8 cellular contexts compared by ENCODE assay signal in the genomic region with DNA sequence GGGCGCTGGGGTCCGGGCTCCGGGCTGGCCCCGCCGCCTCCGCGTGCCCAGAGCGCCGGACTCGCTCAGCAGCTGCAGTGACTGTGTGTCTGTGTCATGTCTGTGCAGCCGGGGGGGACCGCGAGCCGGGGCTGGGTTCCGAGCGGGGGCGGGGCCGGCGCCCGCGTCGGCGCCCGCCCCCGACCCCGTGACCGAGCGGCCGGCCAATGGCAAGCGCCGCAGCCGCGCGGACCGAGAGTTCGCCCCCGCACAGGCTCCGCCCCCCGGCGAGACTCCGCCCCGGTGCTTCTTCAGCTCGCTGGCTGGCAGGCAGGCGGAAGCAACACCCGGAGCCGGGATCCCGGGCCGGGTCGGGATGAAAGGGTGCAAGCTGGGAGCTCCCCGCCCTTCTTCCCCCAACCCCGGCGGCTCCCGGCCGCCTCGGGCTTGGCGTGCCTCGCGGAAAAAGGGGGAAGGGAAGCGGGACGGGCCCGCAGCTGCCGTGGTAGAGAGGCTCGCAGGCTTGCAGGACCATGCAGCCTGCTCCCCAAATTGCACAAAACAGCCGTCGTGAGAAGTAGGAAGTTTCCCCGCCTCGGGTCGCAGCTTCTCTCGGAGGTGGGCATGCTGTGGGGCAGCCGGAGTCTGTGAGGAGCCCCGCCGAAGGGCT. TPM values are rescaled to one million over a fixed set of nuclear protein-coding genes. Genes with fewer than 3 reads are reported as not detected.
A peak's percentile ranks its signal among the peaks of the same experiment; 100 is the strongest.
DNase-seq lines count a peak whose midpoint lies in the region; ATAC-seq and TF ChIP-seq lines count a peak whose summit lies in the region.

No MANE protein-coding gene starts in this region.

- intact Hi-C loops in CD4-positive, alpha-beta T cell (cut with DNase I, micrococcal nuclease) = loop anchor here in 1 of 2 experiments (5.0 kb wide), 1 partner anchor 191 kb away; no protein-coding TSS in a partner anchor

- H3K9me3 Mint-ChIP-seq in CD4-positive, alpha-beta T cell = peaks cover 2% of the 10 kb centered on the region
- no peaks in the 10 kb centered on the region for H3K9me3 Mint-ChIP-seq in activated T-cell treated with anti-CD3 and anti-CD28 coated beads, Interleukin-2, amount 50 U/mL, for 4 hours

- H4K20me1 ChIP-seq in OCI-LY3 (ENCODE audit: insufficient read depth, low read length) = peaks cover 32% of the 10 kb centered on the region

- no peaks in the 10 kb centered on the region for H3K9me3 ChIP-seq in CD4-positive, alpha-beta T cell (ENCODE audit: control insufficient read depth, low read length)
- H3K9me3 ChIP-seq in OCI-LY3 (ENCODE audit: insufficient read depth, low read length) (no peaks in the 10 kb centered on the region), esophagus (ENCODE audit: control insufficient read depth in 2 of 2, insufficient read depth in 1 of 2, low read depth in 1 of 2, low read length in 1 of 2) (no peaks in the 10 kb centered on the region), mucosa of rectum (ENCODE audit: control insufficient read depth in 2 of 2, low read length in 2 of 2) (no peaks in the 10 kb centered on the region)

- H3K4me1 Mint-ChIP-seq in CD4-positive, alpha-beta T cell (ENCODE audit: low read depth) = peaks cover 24% of the 10 kb centered on the region
- H3K4me1 Mint-ChIP-seq in activated T-cell treated with anti-CD3 and anti-CD28 coated beads, Interleukin-2, amount 50 U/mL, for 4 hours (ENCODE audit: low read depth) = peaks cover 19% of the 10 kb centered on the region

- H3K27me3 ChIP-seq in CD4-positive, alpha-beta T cell (ENCODE audit: control insufficient read depth, insufficient read depth, low read length) = peaks cover 45% of the 10 kb centered on the region
- H3K27me3 ChIP-seq in OCI-LY3 (ENCODE audit: low read depth, low read length) = peaks cover 36% of the 10 kb centered on the region
- H3K27me3 ChIP-seq in esophagus (ENCODE audit: control insufficient read depth in 1 of 2, insufficient read depth in 2 of 2, low read length in 2 of 2) = no peaks in the 10 kb centered on the region
- no peaks in the 10 kb centered on the region for H3K27me3 ChIP-seq in mucosa of rectum (ENCODE audit: control insufficient read depth in 2 of 2, insufficient read depth in 2 of 2, low read length in 2 of 2)

- H3K4me3 ChIP-seq in OCI-LY3 (ENCODE audit: low read length) (peak overlapping the region; percentile 94), esophagus (ENCODE audit: low read depth in 1 of 2, low read length in 2 of 2) (peak overlapping the region; percentile 59), mucosa of rectum (ENCODE audit: low read length in 2 of 2) (peak overlapping the region; percentile 83 to 86)

- peak overlapping the region; percentile 99 for H3K4me2 ChIP-seq in OCI-LY3 (ENCODE audit: low read length)

- no peaks in the 10 kb centered on the region for H3K36me3 Mint-ChIP-seq in CD4-positive, alpha-beta T cell (ENCODE audit: low read depth)
- no peaks in the 10 kb centered on the region for H3K36me3 Mint-ChIP-seq in activated T-cell treated with anti-CD3 and anti-CD28 coated beads, Interleukin-2, amount 50 U/mL, for 4 hours (ENCODE audit: insufficient read depth)

- H3K9ac ChIP-seq in OCI-LY3 (ENCODE audit: low read length) = peak overlapping the region; percentile 73
- peak overlapping the region; percentile 61 to 73 for H3K9ac ChIP-seq in mucosa of rectum (ENCODE audit: low read depth in 1 of 2, low read length in 2 of 2)

- H3K4me3 Mint-ChIP-seq in CD4-positive, alpha-beta T cell = peak overlapping the region; percentile 83
- peak overlapping the region; percentile 77 for H3K4me3 Mint-ChIP-seq in activated T-cell treated with anti-CD3 and anti-CD28 coated beads, Interleukin-2, amount 50 U/mL, for 4 hours

- DNase-seq in CD4-positive, alpha-beta T cell = peak; percentile 65 to 89 (median 74)
- peak; percentile 10 for DNase-seq in HS-5 (ENCODE audit: low read depth)
- peak; percentile 79 for DNase-seq in activated T-cell treated with anti-CD3 and anti-CD28 coated beads, Interleukin-2, amount 50 U/mL, for 4 hours
- DNase-seq in stimulated activated CD8-positive, alpha-beta memory T cell treated with anti-CD3 and anti-CD28 coated beads, Interleukin-4, amount 100 ng/mL, for 1 hour (ENCODE audit: low read depth in 2 of 2, low spot score in 1 of 2) = peak; percentile 28 to 76

- CTCF ChIA-PET in CD4-positive, alpha-beta T cell (lab: Charles Lee) = no interaction called here

- 1% methylated on average over 56 to 72 of the region's 72 CpGs for WGBS in esophagus, 2 donors

- POLR2A ChIA-PET in CD4-positive, alpha-beta T cell (lab: Charles Lee) = no interaction called here

- H3K27ac ChIP-seq in CD4-positive, alpha-beta T cell (ENCODE audit: low read depth, low read length) = no peak overlapping the region
- H3K27ac ChIP-seq in OCI-LY3 (ENCODE audit: low read length) (0 out of 2 replicates have a peak overlapping the region, but pooled peaks have one; percentile 7), esophagus (ENCODE audit: low read depth in 2 of 2, low read length in 1 of 2) (peak overlapping the region; percentile 72 to 82), mucosa of rectum (ENCODE audit: low read depth in 2 of 2, low read length in 2 of 2) (peak overlapping the region; percentile 69 to 72)

- H3K27me3 Mint-ChIP-seq in CD4-positive, alpha-beta T cell = peaks cover 77% of the 10 kb centered on the region
- H3K27me3 Mint-ChIP-seq in activated T-cell treated with anti-CD3 and anti-CD28 coated beads, Interleukin-2, amount 50 U/mL, for 4 hours (ENCODE audit: low read depth) = peaks cover 72% of the 10 kb centered on the region

- no peak overlapping the region for H3K27ac Mint-ChIP-seq in CD4-positive, alpha-beta T cell

- H3K36me3 ChIP-seq in OCI-LY3 (replicated peaks; ENCODE audit: low read depth, low read length) (peaks cover 15% of the 10 kb centered on the region), esophagus (ENCODE audit: control insufficient read depth in 2 of 2, insufficient read depth in 2 of 2, low read length in 1 of 2) (no peaks in the 10 kb centered on the region), mucosa of rectum (ENCODE audit: control insufficient read depth in 2 of 2, insufficient read depth in 2 of 2, low read length in 2 of 2) (no peaks in the 10 kb centered on the region)

- TF ChIP-seq CTCF in CD4-positive, alpha-beta T cell (IDR thresholded peaks at IDR 0.05) = no peak
- no peak for TF ChIP-seq CTCF in OCI-LY3 (IDR thresholded peaks at IDR 0.05; ENCODE audit: low read depth, low read length)

- peak; percentile 90 for ATAC-seq in CD4-positive, alpha-beta T cell (ENCODE audit: poor library complexity)
- ATAC-seq in GM19468 (IDR thresholded peaks at IDR 0.05; ENCODE audit: extremely low read depth, unreplicated experiment) = peak; percentile 22
- peak; percentile 85 to 87 for ATAC-seq in activated T-cell treated with anti-CD3 and anti-CD28 coated beads, Interleukin-2, amount 50 U/mL, for 4 hours

- peak overlapping the region; percentile 97 for H2AFZ ChIP-seq in OCI-LY3 (ENCODE audit: low read depth, low read length)

- peaks cover 42% of the 10 kb centered on the region for H3K79me2 ChIP-seq in OCI-LY3 (ENCODE audit: low read length)

- peaks cover 31% of the 10 kb centered on the region for H3K4me1 ChIP-seq in OCI-LY3 (ENCODE audit: low read length)
- H3K4me1 ChIP-seq in esophagus (ENCODE audit: control insufficient read depth in 2 of 2, insufficient read depth in 2 of 2, low read length in 1 of 2) = peaks cover 3 to 7% of the 10 kb centered on the region in 2 donors
- peaks cover 19 to 21% of the 10 kb centered on the region in 2 donors for H3K4me1 ChIP-seq in mucosa of rectum (ENCODE audit: control insufficient read depth in 2 of 2, insufficient read depth in 2 of 2, low read length in 2 of 2)

RNA-seq across cellular contexts. Expression of a gene that starts 0.8 kb away (rescaled TPM):
- under 1 TPM; 0.14 to 0.70 TPM for total RNA-seq in CD4-positive, alpha-beta T cell
- total RNA-seq in activated T-cell treated with anti-CD3 and anti-CD28 coated beads, Interleukin-2, amount 50 U/mL, for 4 hours = 1 to 10 TPM in 2 of 3 donors, under 1 TPM in 1; 0.73 to 2.2 (median 1.0) TPM
- 1 to 10 TPM; 2.0 to 2.5 TPM for polyA plus RNA-seq in esophagus

Comparison
In these comparisons a context has a peak if more than half of its experiments do, and no peak if none do; other contexts are left out.
1. ATAC-seq: peak in every context shown above with its lines; median percentile 90 in CD4-positive, alpha-beta T cell; 86 in activated T-cell treated with anti-CD3 and anti-CD28 coated beads, Interleukin-2, amount 50 U/mL, for 4 hours; 22 in GM19468.
2. DNase-seq: peak in every context shown above with its lines; median percentile 79 in activated T-cell treated with anti-CD3 and anti-CD28 coated beads, Interleukin-2, amount 50 U/mL, for 4 hours; 74 in CD4-positive, alpha-beta T cell; 52 in stimulated activated CD8-positive, alpha-beta memory T cell treated with anti-CD3 and anti-CD28 coated beads, Interleukin-4, amount 100 ng/mL, for 1 hour; 10 in HS-5.